In genomic region chr14:73884438-73885190, GRCh38 we compare ENCODE assay signal across 13 cellular contexts. TPM values are rescaled to one million over a fixed set of nuclear protein-coding genes. Genes with fewer than 3 reads are reported as not detected.
DNase-seq lines count a peak whose midpoint lies in the region; ATAC-seq and TF ChIP-seq lines count a peak whose summit lies in the region.
"Had no signal": no experiment of that assay in that cellular context is flagged by ENCODE, and none has a peak within 500 bp of the region (broad histone marks: within the 10 kb centered on the region; RNA-seq: fewer than 3 reads in every experiment).

No MANE protein-coding gene starts in this region.

- 77% methylated on average over 8 of the region's 8 CpGs for WGBS in prostate gland

- H3K79me2 ChIP-seq in GM23338 (replicated peaks; ENCODE audit: insufficient read depth): peaks cover 26% of the 10 kb centered on the region

- peaks cover 8% of the 10 kb centered on the region for H3K27me3 Mint-ChIP-seq in GM23338 (ENCODE audit: insufficient read depth, low read depth, poor library complexity)
- H3K27me3 Mint-ChIP-seq in activated naive CD8-positive, alpha-beta T cell treated with anti-CD3 and anti-CD28 coated beads for 36 hours: no peaks in the 10 kb centered on the region
- H3K27me3 Mint-ChIP-seq in neural crest cell (ENCODE audit: low read depth): no peaks in the 10 kb centered on the region

- H3K27ac ChIP-seq in GM23338 (ENCODE audit: low read depth) (no peak overlapping the region), prostate gland (no peak overlapping the region)

- TF ChIP-seq POLR2A in prostate gland (IDR thresholded peaks at IDR 0.05): no peak

- H3K4me1 Mint-ChIP-seq in GM23338 (peaks cover 8% of the 10 kb centered on the region; the same call in 2 of the 3 replicates), neural crest cell (peaks cover 41% of the 10 kb centered on the region)
- H3K4me1 Mint-ChIP-seq in activated naive CD8-positive, alpha-beta T cell treated with anti-CD3 and anti-CD28 coated beads for 36 hours: peaks cover 34% of the 10 kb centered on the region

- H3K4me3 ChIP-seq in GM23338 (no peak overlapping the region), prostate gland (no peak overlapping the region)

- H3K36me3 ChIP-seq in GM23338 (ENCODE audit: insufficient read depth) (no peaks in the 10 kb centered on the region), prostate gland (no peaks in the 10 kb centered on the region)

- no peak overlapping the region for H2AFZ ChIP-seq in GM23338

- H3K36me3 Mint-ChIP-seq in GM23338 (ENCODE audit: low read depth): peaks cover 4% of the 10 kb centered on the region; the same call in 1 of the 3 replicates
- peaks cover 15% of the 10 kb centered on the region for H3K36me3 Mint-ChIP-seq in activated naive CD8-positive, alpha-beta T cell treated with anti-CD3 and anti-CD28 coated beads for 36 hours
- H3K36me3 Mint-ChIP-seq in neural crest cell (ENCODE audit: low read depth): no peaks in the 10 kb centered on the region

- H3K27me3 ChIP-seq in GM23338 (ENCODE audit: insufficient read depth) (no peaks in the 10 kb centered on the region), prostate gland (replicated peaks; ENCODE audit: insufficient read depth) (no peaks in the 10 kb centered on the region)

- intact Hi-C loops in head of caudate nucleus (cut with DNase I) (no loop called here), prostate gland (cut with DNase I) (loop anchor here (5.0 kb wide), 2 partner anchors 32 to 157 kb away; partner anchors contain the start of gene PTGR2)

- ATAC-seq in GM23338 (no peak), HG03378 (IDR thresholded peaks at IDR 0.05; ENCODE audit: unreplicated experiment) (no peak)

- H4K20me1 ChIP-seq in GM23338 (replicated peaks; ENCODE audit: insufficient read depth): 0 out of 2 replicates have a peak, but pooled peaks cover 6% of the 10 kb centered on the region

- H3K4me3 Mint-ChIP-seq in GM23338 (peak overlapping the region; percentile 83), neural crest cell (peak overlapping the region; percentile 96)
- H3K4me3 Mint-ChIP-seq in activated naive CD8-positive, alpha-beta T cell treated with anti-CD3 and anti-CD28 coated beads for 36 hours: peak overlapping the region; percentile 89

- H3K4me1 ChIP-seq in GM23338 (ENCODE audit: insufficient read depth) (peaks cover 8% of the 10 kb centered on the region; the same call in 1 of the 2 replicates), prostate gland (replicated peaks) (peaks cover 3% of the 10 kb centered on the region)

- no peaks in the 10 kb centered on the region for H3K9me3 ChIP-seq in prostate gland

- peaks cover 4% of the 10 kb centered on the region; the same call in 1 of the 2 replicates for H3F3A ChIP-seq in GM23338 (replicated peaks; ENCODE audit: low read depth)

- H3K9me3 Mint-ChIP-seq in GM23338 (no peaks in the 10 kb centered on the region), neural crest cell (no peaks in the 10 kb centered on the region)
- no peaks in the 10 kb centered on the region for H3K9me3 Mint-ChIP-seq in activated naive CD8-positive, alpha-beta T cell treated with anti-CD3 and anti-CD28 coated beads for 36 hours

- no peak overlapping the region for H3K4me2 ChIP-seq in GM23338

- no peaks in the 10 kb centered on the region for H3K9me2 ChIP-seq in GM23338 (ENCODE audit: insufficient read depth)

- no peak overlapping the region; the same call in 1 of the 2 replicates for H3K27ac Mint-ChIP-seq in GM23338
- H3K27ac Mint-ChIP-seq in activated naive CD8-positive, alpha-beta T cell treated with anti-CD3 and anti-CD28 coated beads for 36 hours: peak overlapping the region; percentile 25
- no peak overlapping the region for H3K27ac Mint-ChIP-seq in neural crest cell (ENCODE audit: unreplicated experiment)

- DNase-seq in NCI-H524 treated with DMSO at 0.1 percent for 48 hours (lab: John Stamatoyannopoulos, UW) (peak; percentile 12), NCI-H524 (lab: John Stamatoyannopoulos, UW) (no peak), GM23338 (ENCODE audit: low spot score) (no peak), neural crest cell (ENCODE audit: low read depth, low spot score) (no peak), head of caudate nucleus (no peak), prostate gland (ENCODE audit: low spot score) (no peak)
- no peak for DNase-seq in activated naive CD8-positive, alpha-beta T cell treated with anti-CD3 and anti-CD28 coated beads for 36 hours
- DNase-seq: 8988T; DMS153; NCI-H526 treated with DMSO at 0.1 percent for 48 hours; stimulated activated CD4-positive, alpha-beta T cell treated with anti-CD3 and anti-CD28 coated beads, Interleukin-15, amount 100 ng/mL, for 24 hours; stimulated activated naive CD4-positive, alpha-beta T cell had no signal

- no peak for TF ChIP-seq CTCF in GM23338 (conservative IDR thresholded peaks at IDR 0.05; ENCODE audit: low read depth in 2 of 2)
- TF ChIP-seq CTCF in neural crest cell (conservative IDR thresholded peaks at IDR 0.05): no peak
- TF ChIP-seq CTCF in prostate gland (IDR thresholded peaks at IDR 0.05): no peak

TF ChIP-seq in GM23338, 12 proteins besides CTCF, POLR2A, EP300 and RAD21 (continues in another document):
- no peak for TF ChIP-seq POLR2AphosphoS5 (IDR thresholded peaks at IDR 0.05; ENCODE audit: low read depth)
- no peak for TF ChIP-seq CREB1 (CRISPR knock-in tag; IDR thresholded peaks at IDR 0.05; ENCODE audit: low read depth)
- no peak for TF ChIP-seq NANOG (IDR thresholded peaks at IDR 0.05; ENCODE audit: borderline replicate concordance)
- no peak for TF ChIP-seq ZNF462 (CRISPR knock-in tag; IDR thresholded peaks at IDR 0.05)
- TF ChIP-seq ZNF331 (CRISPR knock-in tag; IDR thresholded peaks at IDR 0.05; ENCODE audit: low read depth): no peak

RNA-seq across cellular contexts. Expression of gene ZNF410, which starts 2.0 kb away (rescaled TPM):
- 20.4 and 31.7 TPM in 2 replicates for total RNA-seq in GM23338 (2014; rRNA removed; shearing (Covaris generic))
- 8.6 and 10.6 TPM in 2 replicates for polyA plus RNA-seq in GM23338 (2016; fragmentation: Nextera tagmentation; extraction: Ambion mirVana)
- total RNA-seq in activated naive CD8-positive, alpha-beta T cell treated with anti-CD3 and anti-CD28 coated beads for 36 hours: 10 to 100 TPM; 53.8 to 56.4 TPM
- 50.5 and 53.0 TPM in 2 replicates for total RNA-seq in neural crest cell
- total RNA-seq in prostate gland: 10 to 100 TPM; 47.7 to 56.5 TPM

RNA-seq across cellular contexts. Expression of gene PTGR2, which starts 33.0 kb away (rescaled TPM):
- 9.5 and 20.0 TPM in 2 replicates for total RNA-seq in GM23338 (2014; rRNA removed; shearing (Covaris generic))
- 19.9 and 25.4 TPM in 2 replicates for polyA plus RNA-seq in GM23338 (2016; fragmentation: Nextera tagmentation; extraction: Ambion mirVana)
- total RNA-seq in activated naive CD8-positive, alpha-beta T cell treated with anti-CD3 and anti-CD28 coated beads for 36 hours: 1 to 10 TPM; 6.5 to 6.7 TPM
- total RNA-seq in neural crest cell (6.0 and 6.2 TPM in 2 replicates), prostate gland (10 to 100 TPM; 10.7 to 13.6 TPM)
